ENCODE assay signal across 8 cellular contexts in genomic region chr10:132680741-132681140, GRCh38.
DNase-seq lines count a peak whose midpoint lies in the region; ATAC-seq and TF ChIP-seq lines count a peak whose summit lies in the region.
"Not testable (repeated sequence)": the region's sequence is repeated elsewhere in the genome, so short reads cannot be mapped to it uniquely, and the experiment has no call there.

No MANE protein-coding gene starts in this region.

- H3K27ac ChIP-seq in RWPE2 (ENCODE audit: poor library complexity, severe bottlenecking); endodermal cell (ENCODE audit: low read depth, low read length); lower lobe of right lung; spleen: not testable (repeated sequence)

- 83 to 97% methylated on average over 3 to 23 of the region's 28 CpGs for WGBS in endodermal cell (ENCODE audit: insufficient coverage in 1 of 2, insufficient read length in 1 of 2), 2 experiments
- 93 to 97% (median 96%) methylated on average over 3 to 24 of the region's 28 CpGs; no CpG with 5 or more reads in 1 of the 5 donors for whole genome bisulfite sequencing in spleen, 5 donors

- peaks cover 24% of the 10 kb centered on the region for H3K36me3 Mint-ChIP-seq in endodermal cell (ENCODE audit: low read depth)
- not testable (repeated sequence) for H3K36me3 Mint-ChIP-seq in type B pancreatic cell

- H3K27ac Mint-ChIP-seq in endodermal cell, type B pancreatic cell: not testable (repeated sequence)

- peaks cover 17% of the 10 kb centered on the region for H3K4me1 ChIP-seq in RWPE2 (ENCODE audit: insufficient read depth, poor library complexity, severe bottlenecking)
- H3K4me1 ChIP-seq in endodermal cell (ENCODE audit: control insufficient read depth, insufficient read depth, low read length): not testable (repeated sequence)
- peaks cover 18% of the 10 kb centered on the region for H3K4me1 ChIP-seq in lower lobe of right lung
- peaks cover 3 to 24% (median 19%) of the 10 kb centered on the region in 6 donors for H3K4me1 ChIP-seq in spleen

- H3K27me3 ChIP-seq in RWPE2 (ENCODE audit: insufficient read depth, poor library complexity, severe bottlenecking); endodermal cell (ENCODE audit: control insufficient read depth, insufficient read depth, low read length, poor library complexity, severe bottlenecking); lower lobe of right lung (ENCODE audit: low read depth); spleen (replicated peaks in 1 of 7): not testable (repeated sequence)

- H3K9me3 Mint-ChIP-seq in endodermal cell: peaks cover 12% of the 10 kb centered on the region
- not testable (repeated sequence) for H3K9me3 Mint-ChIP-seq in type B pancreatic cell

- TF ChIP-seq CTCF in RWPE2 (IDR thresholded peaks at IDR 0.05; ENCODE audit: poor library complexity, severe bottlenecking); endodermal cell (conservative IDR thresholded peaks at IDR 0.05); lower lobe of right lung (IDR thresholded peaks at IDR 0.05); spleen (IDR thresholded peaks at IDR 0.05 in 8 of 11, conservative IDR thresholded peaks at IDR 0.05 in 3 of 11); type B pancreatic cell (conservative IDR thresholded peaks at IDR 0.05): not testable (repeated sequence)

- peak; percentile 44 for DNase-seq in RWPE2 (ENCODE audit: low spot score)
- peak; percentile 42 for DNase-seq in activated effector memory CD4-positive, alpha-beta T cell treated with anti-CD3 and anti-CD28 coated beads, Interleukin-2, amount 50 U/mL, for 16 hours
- peak; percentile 6 for DNase-seq in endodermal cell
- DNase-seq in left lobe of liver (ENCODE audit: low spot score): peak; percentile 29
- peak; percentile 25 for DNase-seq in lower lobe of right lung
- peak; percentile 71 for DNase-seq in posterior vena cava (ENCODE audit: low spot score)
- DNase-seq in spleen: peak; percentile 66
- DNase-seq in type B pancreatic cell (ENCODE audit: extremely low spot score, unreplicated experiment): peak; percentile 57

- TF ChIP-seq POLR2A in spleen (IDR thresholded peaks at IDR 0.05): not testable (repeated sequence)

- not testable (repeated sequence) for H3K4me3 ChIP-seq in RWPE2 (ENCODE audit: severe bottlenecking); endodermal cell (ENCODE audit: low read length); lower lobe of right lung; spleen

- H3K27me3 Mint-ChIP-seq in endodermal cell (ENCODE audit: insufficient read depth); type B pancreatic cell: not testable (repeated sequence)

- not testable (repeated sequence) for ATAC-seq in RWPE2 (ENCODE audit: low read depth); left lobe of liver; lower lobe of right lung

- H3K4me3 Mint-ChIP-seq in endodermal cell, type B pancreatic cell: not testable (repeated sequence)

- intact Hi-C loops in lower lobe of right lung (cut with DNase I); spleen (cut with DNase I; ENCODE audit: low total_unique reads): not testable (repeated sequence)
- intact Hi-C loops in posterior vena cava (cut with DNase I): loop anchor here in 1 of 2 donors (2.0 kb wide), 1 partner anchor 42 kb away; no protein-coding TSS in a partner anchor

- H3K9ac ChIP-seq in endodermal cell (ENCODE audit: extremely low read depth, low read length, poor library complexity, severe bottlenecking): not testable (repeated sequence)

- H3K4me1 Mint-ChIP-seq in endodermal cell; type B pancreatic cell (ENCODE audit: unreplicated experiment): not testable (repeated sequence)

- H3K9me3 ChIP-seq in RWPE2 (ENCODE audit: severe bottlenecking); endodermal cell (ENCODE audit: control insufficient read depth, low read length); lower lobe of right lung; spleen: not testable (repeated sequence)

- not testable (repeated sequence) for H3K36me3 ChIP-seq in RWPE2 (ENCODE audit: low read depth); endodermal cell (ENCODE audit: control insufficient read depth, insufficient read depth, low read length); lower lobe of right lung
- H3K36me3 ChIP-seq in spleen: peaks cover 0 to 46% (median 0%) of the 10 kb centered on the region in 6 donors

Comparison
In these comparisons a context has a peak if more than half of its experiments do, and no peak if none do; other contexts are left out.
1. DNase-seq: peak in every context shown above with its lines; median percentile 71 in posterior vena cava; 66 in spleen; 57 in type B pancreatic cell; 44 in RWPE2; 42 in activated effector memory CD4-positive, alpha-beta T cell treated with anti-CD3 and anti-CD28 coated beads, Interleukin-2, amount 50 U/mL, for 16 hours; 29 in left lobe of liver; 25 in lower lobe of right lung; 6 in endodermal cell.